11 cellular contexts compared by ENCODE assay signal in genomic region chr5:61599370-61600140, GRCh38.
A peak's percentile ranks its signal among the peaks of the same experiment; 100 is the strongest.
DNase-seq lines count a peak whose midpoint lies in the region; ATAC-seq and TF ChIP-seq lines count a peak whose summit lies in the region.
"Had no signal": no experiment of that assay in that cellular context is flagged by ENCODE, and none has a peak within 500 bp of the region (broad histone marks: within the 10 kb centered on the region; RNA-seq: fewer than 3 reads in every experiment).

No MANE protein-coding gene starts in this region.

- peak overlapping the region in 1 of 2 experiments; percentile 1 for H3K4ac ChIP-seq in mesenchymal stem cell (ENCODE audit: low read depth in 1 of 2, low read length in 2 of 2)

- H2BK12ac ChIP-seq in mesenchymal stem cell (ENCODE audit: low read length in 2 of 2), result peak overlapping the region in 1 of 2 experiments; percentile 97

- peak overlapping the region; percentile 15 for H4K91ac ChIP-seq in mesenchymal stem cell (ENCODE audit: low read length)

- no peak for TF ChIP-seq CTCF in BE2C (IDR thresholded peaks at IDR 0.05; ENCODE audit: low read depth, low read length)

- H3K4me2 ChIP-seq in mesenchymal stem cell (ENCODE audit: low read length, poor library complexity, severe bottlenecking), result no peak overlapping the region

- H2BK15ac ChIP-seq in mesenchymal stem cell (ENCODE audit: low read depth, poor library complexity, severe bottlenecking), result no peak overlapping the region

- peak overlapping the region; percentile 77 to 80 for H3K18ac ChIP-seq in mesenchymal stem cell (ENCODE audit: low read depth in 1 of 2, low read length in 2 of 2)

- H3K9ac ChIP-seq in mesenchymal stem cell (ENCODE audit: low read length), result no peak overlapping the region

- WGBS in mesenchymal stem cell, result 75% methylated on average over 5 of the region's 5 CpGs

- H3K9me3 ChIP-seq in mesenchymal stem cell (ENCODE audit: control insufficient read depth, low read length) (no peaks in the 10 kb centered on the region), BE2C (no peaks in the 10 kb centered on the region)

- H3K23ac ChIP-seq in mesenchymal stem cell (ENCODE audit: low read length in 2 of 2), result no peak overlapping the region

- H3K36me3 ChIP-seq in mesenchymal stem cell (ENCODE audit: control insufficient read depth in 1 of 2, insufficient read depth in 2 of 2, low read depth in 1 of 2, low read length in 2 of 2), result no peaks in the 10 kb centered on the region
- no peaks in the 10 kb centered on the region for H3K36me3 ChIP-seq in BE2C

- no peak overlapping the region for H2AK5ac ChIP-seq in mesenchymal stem cell (ENCODE audit: low read length, severe bottlenecking)

- peak overlapping the region; percentile 75 for H4K8ac ChIP-seq in mesenchymal stem cell (ENCODE audit: low read length)

- peak; percentile 31 for DNase-seq in AG20443 (ENCODE audit: low spot score)
- DNase-seq in LHCN-M2 (ENCODE audit: low read depth), result peak; percentile 34
- peak; percentile 44 to 88 for DNase-seq in T47D (ENCODE audit: low read depth in 1 of 2, low spot score in 1 of 2)
- peak; percentile 64 for DNase-seq in mesenchymal stem cell
- DNase-seq in LoVo (ENCODE audit: low spot score), result no peak
- DNase-seq in UCSD-AML1 (lab: John Stamatoyannopoulos, UW; ENCODE audit: unreplicated experiment), result no peak
- no peak for DNase-seq in BE2C
- DNase-seq: activated effector memory CD4-positive, alpha-beta T cell treated with anti-CD3 and anti-CD28 coated beads, Interleukin-2, amount 50 U/mL, for 16 hours; occipital lobe had no signal

- no peaks in the 10 kb centered on the region for H3K79me1 ChIP-seq in mesenchymal stem cell (replicated peaks; ENCODE audit: low read length, poor library complexity, severe bottlenecking)

- in situ Hi-C loops in T47D (cut with HindIII; ENCODE audit: low pct_unique_long_range_greater_than_20kb, low sequenced_read_pairs), result no loop called here

- no peak overlapping the region for H3K27ac ChIP-seq in mesenchymal stem cell (ENCODE audit: low read length, poor library complexity, severe bottlenecking)

- no peak overlapping the region for H2AFZ ChIP-seq in mesenchymal stem cell (ENCODE audit: low read depth, low read length)

- no peak overlapping the region for H3K4me3 ChIP-seq in mesenchymal stem cell (ENCODE audit: insufficient read depth in 1 of 2, low read depth in 1 of 2, low read length in 2 of 2)
- H3K4me3 ChIP-seq in BE2C (ENCODE audit: low read depth, low read length), result no peak overlapping the region

- H3K27me3 ChIP-seq in mesenchymal stem cell (ENCODE audit: control insufficient read depth in 1 of 2, insufficient read depth in 1 of 2, low read length in 2 of 2) (peaks cover 0 to 28% of the 10 kb centered on the region in 2 experiments), BE2C (no peaks in the 10 kb centered on the region)

- no peak overlapping the region for H2BK5ac ChIP-seq in mesenchymal stem cell (ENCODE audit: low read depth, low read length, poor library complexity, severe bottlenecking)

- H2BK120ac ChIP-seq in mesenchymal stem cell (ENCODE audit: low read depth, low read length), result peak overlapping the region; percentile 62

- peaks cover 2% of the 10 kb centered on the region for H3K4me1 ChIP-seq in mesenchymal stem cell (ENCODE audit: control insufficient read depth, insufficient read depth, low read depth, low read length)
- peaks cover 10% of the 10 kb centered on the region; the same call in 1 of the 2 replicates for H3K4me1 ChIP-seq in BE2C

- ATAC-seq in GM19467 (IDR thresholded peaks at IDR 0.05; ENCODE audit: unreplicated experiment), result no peak
- ATAC-seq: activated CD4-positive, CD25-positive, alpha-beta regulatory T cell treated with anti-CD3 and anti-CD28 coated beads, Interleukin-2, amount 50 U/mL, for 24 hours had no signal

- H3K14ac ChIP-seq in mesenchymal stem cell (ENCODE audit: low read length in 2 of 2), result peak overlapping the region in 1 of 2 experiments; percentile 61

Comparison
In these comparisons a context has a peak if more than half of its experiments do, and no peak if none do; other contexts are left out.
1. DNase-seq: peak in AG20443 (single experiment), LHCN-M2 (single experiment), T47D (2 of 2) and mesenchymal stem cell (single experiment); none in LoVo (single experiment), UCSD-AML1 (single experiment) and BE2C (single experiment).